In the genomic region with DNA sequence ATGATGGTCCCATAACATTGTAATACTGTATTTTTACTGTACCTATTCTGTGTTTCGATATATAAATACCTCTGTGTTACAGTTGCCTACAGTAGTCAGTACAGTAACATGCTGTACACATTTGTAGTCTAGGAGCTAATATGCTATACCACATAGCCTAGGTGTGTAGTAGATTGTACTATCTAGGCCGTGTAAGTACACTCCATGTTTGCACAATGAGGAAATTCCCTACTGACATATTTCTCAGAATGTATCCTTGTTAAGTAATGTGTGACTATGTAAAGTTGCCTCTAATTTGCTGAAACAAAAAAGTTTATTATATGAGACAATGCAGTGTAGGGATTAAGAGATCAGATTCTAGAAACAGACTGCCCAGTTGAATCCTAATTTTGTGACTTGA, we compare ENCODE assay signal across 20 cellular contexts. TPM values are rescaled to one million over a fixed set of nuclear protein-coding genes. Genes with fewer than 3 reads are reported as not detected.
DNase-seq lines count a peak whose midpoint lies in the region; ATAC-seq and TF ChIP-seq lines count a peak whose summit lies in the region.
"Had no signal": no experiment of that assay in that cellular context is flagged by ENCODE, and none has a peak within 500 bp of the region (broad histone marks: within the 10 kb centered on the region; RNA-seq: fewer than 3 reads in every experiment).

No MANE protein-coding gene starts in this region.

- BruUV-seq in PC-9 (replicated peaks; lab: Mats Ljungman, UMichigan) = no TSS peak

- WGBS in mesenchymal stem cell = no CpG with 5 or more reads among the region's 2 CpGs

- no peak overlapping the region for H3K4ac ChIP-seq in mesenchymal stem cell (ENCODE audit: low read depth in 1 of 2, low read length in 2 of 2)

- CTCF ChIA-PET in activated CD4-positive, alpha-beta memory T cell treated with anti-CD3 and anti-CD28 coated beads, Interleukin-2, amount 10 ng/mL, durations not matched to agents 7 days and 5 days (lab: Charles Lee) = no interaction called here
- CTCF ChIA-PET in activated CD4-positive, alpha-beta memory T cell treated with anti-CD3 and anti-CD28 coated beads for 36 hours (lab: Charles Lee) = no interaction called here
- CTCF ChIA-PET in CD4-positive, alpha-beta T cell (lab: Charles Lee) = no interaction called here
- CTCF ChIA-PET in PC-9 (lab: Charles Lee) = interaction anchor here (0.6 kb wide), 1 partner anchor 210 kb away, joined by 3 read pairs; no protein-coding TSS in a partner anchor

- no peaks in the 10 kb centered on the region for H3K9me2 ChIP-seq in PC-9 (ENCODE audit: insufficient read depth)

- no peak overlapping the region for H2BK12ac ChIP-seq in mesenchymal stem cell (ENCODE audit: low read length in 2 of 2)

- H3K27ac Mint-ChIP-seq in activated CD4-positive, alpha-beta memory T cell treated with anti-CD3 and anti-CD28 coated beads, Interleukin-2, amount 10 ng/mL, durations not matched to agents 7 days and 5 days = peak overlapping the region; percentile 4
- H3K27ac Mint-ChIP-seq in activated CD4-positive, alpha-beta memory T cell treated with anti-CD3 and anti-CD28 coated beads for 36 hours = no peak overlapping the region
- H3K27ac Mint-ChIP-seq in CD4-positive, alpha-beta T cell = peak overlapping the region; percentile 67
- H3K27ac Mint-ChIP-seq: HFFc6 had no signal

- H3K36me3 Mint-ChIP-seq in activated CD4-positive, alpha-beta memory T cell treated with anti-CD3 and anti-CD28 coated beads, Interleukin-2, amount 10 ng/mL, durations not matched to agents 7 days and 5 days (ENCODE audit: low read depth) = peaks cover 69% of the 10 kb centered on the region
- peaks cover 28% of the 10 kb centered on the region for H3K36me3 Mint-ChIP-seq in activated CD4-positive, alpha-beta memory T cell treated with anti-CD3 and anti-CD28 coated beads for 36 hours
- H3K36me3 Mint-ChIP-seq in CD4-positive, alpha-beta T cell (ENCODE audit: low read depth) = peaks cover 83% of the 10 kb centered on the region

- no peaks in the 10 kb centered on the region for H3K27me3 Mint-ChIP-seq in activated CD4-positive, alpha-beta memory T cell treated with anti-CD3 and anti-CD28 coated beads, Interleukin-2, amount 10 ng/mL, durations not matched to agents 7 days and 5 days
- no peaks in the 10 kb centered on the region for H3K27me3 Mint-ChIP-seq in activated CD4-positive, alpha-beta memory T cell treated with anti-CD3 and anti-CD28 coated beads for 36 hours
- no peaks in the 10 kb centered on the region for H3K27me3 Mint-ChIP-seq in CD4-positive, alpha-beta T cell

- DNase-seq in activated CD4-positive, alpha-beta memory T cell treated with anti-CD3 and anti-CD28 coated beads, Interleukin-2, amount 10 ng/mL, durations not matched to agents 7 days and 5 days = no peak
- no peak for DNase-seq in activated CD4-positive, alpha-beta memory T cell treated with anti-CD3 and anti-CD28 coated beads for 36 hours
- no peak for DNase-seq in CD4-positive, alpha-beta T cell
- peak in 1 of 2 experiments; percentile 45 for DNase-seq in PC-9
- peak; percentile 22 for DNase-seq in mesenchymal stem cell
- no peak for DNase-seq in superior temporal gyrus (ENCODE audit: extremely low spot score)
- DNase-seq in GM03348 (ENCODE audit: low spot score) = no peak
- DNase-seq in ascending aorta (ENCODE audit: low spot score in 2 of 2) = no peak
- DNase-seq: 8988T, HFFc6, MV-4-11, NCI-H1417 treated with DMSO at 0.1 percent for 48 hours, NCI-H187 treated with DMSO at 0.1 percent for 48 hours, NCI-H226, NCI-H524, NCI-H82, RPMI8226, SHP77 treated with DMSO at 0.1 percent for 48 hours had no signal

- H3K23ac ChIP-seq in mesenchymal stem cell (ENCODE audit: low read length in 2 of 2) = no peak overlapping the region

- H3K79me1 ChIP-seq in mesenchymal stem cell (replicated peaks; ENCODE audit: low read length, poor library complexity, severe bottlenecking) = peaks cover 3% of the 10 kb centered on the region

- H3K4me2 ChIP-seq in PC-9 (no peak overlapping the region), mesenchymal stem cell (ENCODE audit: low read length, poor library complexity, severe bottlenecking) (no peak overlapping the region)
- H3K4me2 ChIP-seq: BLaER1, KMS-11 had no signal

- H3F3A ChIP-seq in PC-9 (ENCODE audit: insufficient read depth, low read depth) = peaks cover 71% of the 10 kb centered on the region

- no peaks in the 10 kb centered on the region for H3K27me3 ChIP-seq in CD4-positive, alpha-beta T cell (ENCODE audit: control insufficient read depth, insufficient read depth, low read length)
- no peaks in the 10 kb centered on the region for H3K27me3 ChIP-seq in PC-9 (ENCODE audit: insufficient read depth, low read depth)
- no peaks in the 10 kb centered on the region for H3K27me3 ChIP-seq in mesenchymal stem cell (ENCODE audit: control insufficient read depth in 1 of 2, insufficient read depth in 1 of 2, low read length in 2 of 2)
- no peaks in the 10 kb centered on the region for H3K27me3 ChIP-seq in ascending aorta
- H3K27me3 ChIP-seq: BLaER1 had no signal

- H3K4me1 ChIP-seq in PC-9 (replicated peaks; ENCODE audit: insufficient read depth) (peaks cover 43% of the 10 kb centered on the region), mesenchymal stem cell (ENCODE audit: control insufficient read depth, insufficient read depth, low read depth, low read length) (peaks cover 3% of the 10 kb centered on the region), ascending aorta (peaks cover 0 to 11% of the 10 kb centered on the region in 2 donors)

- peaks cover 92% of the 10 kb centered on the region for H3K79me2 ChIP-seq in PC-9 (ENCODE audit: low read depth)

- ATAC-seq in CD4-positive, alpha-beta T cell (ENCODE audit: poor library complexity) = no peak

- H2BK120ac ChIP-seq in mesenchymal stem cell (ENCODE audit: low read depth, low read length) = no peak overlapping the region

- no peak overlapping the region for H4K91ac ChIP-seq in mesenchymal stem cell (ENCODE audit: low read length)

- H3K18ac ChIP-seq in mesenchymal stem cell (ENCODE audit: low read depth in 1 of 2, low read length in 2 of 2) = no peak overlapping the region

- H3K9ac ChIP-seq in mesenchymal stem cell (ENCODE audit: low read length) = no peak overlapping the region
- H3K9ac ChIP-seq: BLaER1, KMS-11 had no signal

- TF ChIP-seq CTCF in CD4-positive, alpha-beta T cell (IDR thresholded peaks at IDR 0.05) = no peak
- TF ChIP-seq CTCF in PC-9 (conservative IDR thresholded peaks at IDR 0.05) (no peak), ascending aorta (IDR thresholded peaks at IDR 0.05) (no peak)

- H3K9me3 ChIP-seq in CD4-positive, alpha-beta T cell (ENCODE audit: control insufficient read depth, low read length) = no peaks in the 10 kb centered on the region
- H3K9me3 ChIP-seq in PC-9 (ENCODE audit: insufficient read depth, low read depth) (no peaks in the 10 kb centered on the region), mesenchymal stem cell (ENCODE audit: control insufficient read depth, low read length) (no peaks in the 10 kb centered on the region), ascending aorta (no peaks in the 10 kb centered on the region)
- H3K9me3 ChIP-seq: BLaER1 had no signal

- no peak overlapping the region for H4K8ac ChIP-seq in mesenchymal stem cell (ENCODE audit: low read length)

- H2BK15ac ChIP-seq in mesenchymal stem cell (ENCODE audit: low read depth, poor library complexity, severe bottlenecking) = no peak overlapping the region

- intact Hi-C loops in activated CD4-positive, alpha-beta memory T cell treated with anti-CD3 and anti-CD28 coated beads for 36 hours (cut with micrococcal nuclease) = no loop called here
- intact Hi-C loops in CD4-positive, alpha-beta T cell (cut with DNase I, micrococcal nuclease) = loop anchor here (5.0 kb wide), 2 partner anchors 34 to 76 kb away; a partner anchor contains a TSS
- intact Hi-C loops in PC-9 (cut with micrococcal nuclease; ENCODE audit: unreplicated experiment) (no loop called here), ascending aorta (cut with DNase I) (no loop called here)

- no peak overlapping the region for H2BK5ac ChIP-seq in mesenchymal stem cell (ENCODE audit: low read depth, low read length, poor library complexity, severe bottlenecking)

- H3K36me3 ChIP-seq in PC-9 (ENCODE audit: low read depth) (peaks cover 50% of the 10 kb centered on the region), mesenchymal stem cell (ENCODE audit: control insufficient read depth in 1 of 2, insufficient read depth in 2 of 2, low read depth in 1 of 2, low read length in 2 of 2) (peaks cover 18 to 71% of the 10 kb centered on the region in 2 experiments), ascending aorta (peaks cover 37 to 39% of the 10 kb centered on the region in 2 donors)

- H2AFZ ChIP-seq in PC-9 (no peak overlapping the region), mesenchymal stem cell (ENCODE audit: low read depth, low read length) (no peak overlapping the region)

- H3K4me3 ChIP-seq in PC-9 = no peak overlapping the region
- no peak overlapping the region for H3K4me3 ChIP-seq in mesenchymal stem cell (ENCODE audit: insufficient read depth in 1 of 2, low read depth in 1 of 2, low read length in 2 of 2)
- H3K4me3 ChIP-seq in ascending aorta = no peak overlapping the region
- H3K4me3 ChIP-seq: BLaER1 had no signal

- POLR2A ChIA-PET in activated CD4-positive, alpha-beta memory T cell treated with anti-CD3 and anti-CD28 coated beads, Interleukin-2, amount 10 ng/mL, durations not matched to agents 7 days and 5 days (lab: Charles Lee) = no interaction called here
- POLR2A ChIA-PET in activated CD4-positive, alpha-beta memory T cell treated with anti-CD3 and anti-CD28 coated beads for 36 hours (lab: Charles Lee) = interaction anchor here (0.6 kb wide), 1 partner anchor 181 kb away, joined by 5 read pairs; no protein-coding TSS in a partner anchor
- POLR2A ChIA-PET in CD4-positive, alpha-beta T cell (lab: Charles Lee) = interaction anchor here (0.6 kb wide), 1 partner anchor 386 kb away, joined by 3 read pairs; no protein-coding TSS in a partner anchor
- POLR2A ChIA-PET in PC-9 (lab: Charles Lee; ENCODE audit: unreplicated experiment) = no interaction called here

- no peaks in the 10 kb centered on the region for H3K9me3 Mint-ChIP-seq in activated CD4-positive, alpha-beta memory T cell treated with anti-CD3 and anti-CD28 coated beads, Interleukin-2, amount 10 ng/mL, durations not matched to agents 7 days and 5 days
- no peaks in the 10 kb centered on the region for H3K9me3 Mint-ChIP-seq in activated CD4-positive, alpha-beta memory T cell treated with anti-CD3 and anti-CD28 coated beads for 36 hours
- H3K9me3 Mint-ChIP-seq in CD4-positive, alpha-beta T cell = no peaks in the 10 kb centered on the region
- H3K9me3 Mint-ChIP-seq: HFFc6 had no signal

- H4K20me1 ChIP-seq in PC-9 (ENCODE audit: insufficient read depth) = peaks cover 72% of the 10 kb centered on the region

- peaks cover 56% of the 10 kb centered on the region for H3K4me1 Mint-ChIP-seq in activated CD4-positive, alpha-beta memory T cell treated with anti-CD3 and anti-CD28 coated beads, Interleukin-2, amount 10 ng/mL, durations not matched to agents 7 days and 5 days
- peaks cover 43% of the 10 kb centered on the region for H3K4me1 Mint-ChIP-seq in activated CD4-positive, alpha-beta memory T cell treated with anti-CD3 and anti-CD28 coated beads for 36 hours (ENCODE audit: low read depth)
- H3K4me1 Mint-ChIP-seq in CD4-positive, alpha-beta T cell (ENCODE audit: low read depth) = peaks cover 66% of the 10 kb centered on the region

- H3K4me3 Mint-ChIP-seq in activated CD4-positive, alpha-beta memory T cell treated with anti-CD3 and anti-CD28 coated beads, Interleukin-2, amount 10 ng/mL, durations not matched to agents 7 days and 5 days = no peak overlapping the region
- H3K4me3 Mint-ChIP-seq in activated CD4-positive, alpha-beta memory T cell treated with anti-CD3 and anti-CD28 coated beads for 36 hours = no peak overlapping the region
- H3K4me3 Mint-ChIP-seq in CD4-positive, alpha-beta T cell = no peak overlapping the region
- H3K4me3 Mint-ChIP-seq: HFFc6 had no signal

- no peak overlapping the region for H3K27ac ChIP-seq in CD4-positive, alpha-beta T cell (ENCODE audit: low read depth, low read length)
- H3K27ac ChIP-seq in PC-9 (peak overlapping the region; percentile 92), mesenchymal stem cell (ENCODE audit: low read length, poor library complexity, severe bottlenecking) (no peak overlapping the region), ascending aorta (no peak overlapping the region)
- H3K27ac ChIP-seq: BLaER1, KMS-11 had no signal

- no peak overlapping the region for H3K14ac ChIP-seq in mesenchymal stem cell (ENCODE audit: low read length in 2 of 2)

- H2AK5ac ChIP-seq in mesenchymal stem cell (ENCODE audit: low read length, severe bottlenecking) = no peak overlapping the region

RNA-seq across cellular contexts. Expression of a gene that starts 21.3 kb away (rescaled TPM):
- 100 to 1,000 TPM; 191 to 200 TPM for total RNA-seq in activated CD4-positive, alpha-beta memory T cell treated with anti-CD3 and anti-CD28 coated beads, Interleukin-2, amount 10 ng/mL, durations not matched to agents 7 days and 5 days
- 100 to 1,000 TPM; 261 to 264 TPM for total RNA-seq in activated CD4-positive, alpha-beta memory T cell treated with anti-CD3 and anti-CD28 coated beads for 36 hours
- 100 to 1,000 TPM; 107 TPM for total RNA-seq in CD4-positive, alpha-beta T cell
- total RNA-seq in PC-9 (2021) (258 and 289 TPM in 2 replicates), ascending aorta (155 TPM)
- 155 TPM for polyA plus RNA-seq in mesenchymal stem cell (2013, experiment 1 of 2)
- 154 TPM for polyA plus RNA-seq in mesenchymal stem cell (2013, experiment 2 of 2)

RNA-seq across cellular contexts. Expression of a gene that starts 32.6 kb away (rescaled TPM):
- 10 to 100 TPM; 52.9 to 57.8 TPM for total RNA-seq in activated CD4-positive, alpha-beta memory T cell treated with anti-CD3 and anti-CD28 coated beads, Interleukin-2, amount 10 ng/mL, durations not matched to agents 7 days and 5 days
- total RNA-seq in activated CD4-positive, alpha-beta memory T cell treated with anti-CD3 and anti-CD28 coated beads for 36 hours = 10 to 100 TPM; 84.7 to 87.6 TPM
- 10 to 100 TPM; 50.1 to 55.6 TPM for total RNA-seq in CD4-positive, alpha-beta T cell
- total RNA-seq in PC-9 (2021) = 53.2 and 62.3 TPM in 2 replicates
- 17.5 TPM for polyA plus RNA-seq in mesenchymal stem cell (2013, experiment 1 of 2)
- polyA plus RNA-seq in mesenchymal stem cell (2013, experiment 2 of 2) = 14.3 TPM
- total RNA-seq in ascending aorta = 11.3 TPM

Comparison
In these comparisons a context has a peak if more than half of its experiments do, and no peak if none do; other contexts are left out.
1. POLR2A ChIA-PET loops: an anchor here in activated CD4-positive, alpha-beta memory T cell treated with anti-CD3 and anti-CD28 coated beads for 36 hours (0.6 kb wide) and CD4-positive, alpha-beta T cell (0.6 kb wide); none called in activated CD4-positive, alpha-beta memory T cell treated with anti-CD3 and anti-CD28 coated beads, Interleukin-2, amount 10 ng/mL, durations not matched to agents 7 days and 5 days and PC-9.
2. intact Hi-C loops: an anchor here in CD4-positive, alpha-beta T cell (5.0 kb wide); none called in activated CD4-positive, alpha-beta memory T cell treated with anti-CD3 and anti-CD28 coated beads for 36 hours, PC-9 and ascending aorta.